ENCODE assay signal across 13 cellular contexts in the genomic region with DNA sequence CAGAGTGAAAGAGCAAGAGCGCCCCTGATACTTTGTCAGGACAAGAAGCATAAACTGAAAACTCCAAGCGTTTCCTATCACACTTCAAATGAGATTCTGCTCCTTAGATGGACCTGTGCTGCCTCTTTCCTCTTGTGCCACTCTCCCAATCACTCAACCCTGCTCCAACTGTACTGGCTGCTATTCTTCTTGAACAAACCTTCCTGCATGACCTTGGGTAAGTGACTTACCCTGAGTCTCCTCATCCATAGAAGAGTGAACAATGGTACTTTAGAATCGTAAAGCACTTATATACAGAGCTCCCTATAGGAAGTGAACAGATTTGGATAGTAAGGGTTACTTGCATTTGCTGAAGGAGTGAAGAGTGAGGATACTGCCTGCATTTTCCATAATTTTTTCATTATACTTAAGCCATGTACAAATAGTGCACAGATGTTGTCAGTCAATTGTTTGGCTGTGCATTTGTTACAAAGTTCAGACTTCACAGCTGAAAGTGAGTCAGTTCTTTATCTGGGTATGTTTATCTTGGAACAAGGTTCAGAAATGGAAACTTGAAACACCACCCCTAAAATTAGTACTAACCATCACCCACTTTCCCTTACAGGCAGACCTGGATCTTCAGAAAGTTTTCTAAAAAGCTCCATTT. TPM values are rescaled to one million over a fixed set of nuclear protein-coding genes. Genes with fewer than 3 reads are reported as not detected.
DNase-seq lines count a peak whose midpoint lies in the region; ATAC-seq and TF ChIP-seq lines count a peak whose summit lies in the region.
"Had no signal": no experiment of that assay in that cellular context is flagged by ENCODE, and none has a peak within 500 bp of the region (broad histone marks: within the 10 kb centered on the region; RNA-seq: fewer than 3 reads in every experiment).

No MANE protein-coding gene starts in this region.

- no peak overlapping the region for H3K4me3 ChIP-seq in body of pancreas
- no peak overlapping the region for H3K4me3 ChIP-seq in right cardiac atrium (ENCODE audit: low read length)
- H3K4me3 ChIP-seq: adrenal gland, suprapubic skin had no signal

- peaks cover 68% of the 10 kb centered on the region for H3K4me1 Mint-ChIP-seq in HFFc6 (ENCODE audit: low read depth)
- H3K4me1 Mint-ChIP-seq in stimulated activated effector memory CD8-positive, alpha-beta T cell treated with anti-CD3 and anti-CD28 coated beads, Interleukin-12 subunit alpha, Interleukin-12 subunit beta, amount 100 ng/mL, for 72 hours: peaks cover 12% of the 10 kb centered on the region

- peaks cover 48% of the 10 kb centered on the region for H3K36me3 Mint-ChIP-seq in HFFc6 (ENCODE audit: low read depth)
- H3K36me3 Mint-ChIP-seq in stimulated activated effector memory CD8-positive, alpha-beta T cell treated with anti-CD3 and anti-CD28 coated beads, Interleukin-12 subunit alpha, Interleukin-12 subunit beta, amount 100 ng/mL, for 72 hours: peaks cover 34% of the 10 kb centered on the region

- no peaks in the 10 kb centered on the region for H3K9me3 ChIP-seq in body of pancreas
- no peaks in the 10 kb centered on the region for H3K9me3 ChIP-seq in right cardiac atrium (ENCODE audit: control insufficient read depth, low read length)
- H3K9me3 ChIP-seq: adrenal gland, suprapubic skin had no signal

- H3K27ac ChIP-seq in body of pancreas (peak overlapping the region; percentile 38 to 88 (median 74)), right cardiac atrium (ENCODE audit: low read length) (peak overlapping the region; percentile 90)
- H3K27ac ChIP-seq: adrenal gland, suprapubic skin had no signal

- TF ChIP-seq CTCF in HFFc6 (IDR thresholded peaks at IDR 0.05) (no peak), body of pancreas (IDR thresholded peaks at IDR 0.05) (no peak)

- no peak overlapping the region for H3K4me3 Mint-ChIP-seq in HFFc6
- H3K4me3 Mint-ChIP-seq in stimulated activated effector memory CD8-positive, alpha-beta T cell treated with anti-CD3 and anti-CD28 coated beads, Interleukin-12 subunit alpha, Interleukin-12 subunit beta, amount 100 ng/mL, for 72 hours: no peak overlapping the region
- H3K4me3 Mint-ChIP-seq: activated CD4-positive, alpha-beta T cell treated with anti-CD3 and anti-CD28 coated beads, Interleukin-2, amount 10 ng/mL, durations not matched to agents 24 days and 14 days had no signal

- H3K4me1 ChIP-seq in body of pancreas (peaks cover 77% of the 10 kb centered on the region), right cardiac atrium (ENCODE audit: control insufficient read depth, insufficient read depth, low read length) (peaks cover 2% of the 10 kb centered on the region)

- H3K27me3 Mint-ChIP-seq in HFFc6 (ENCODE audit: insufficient read depth): no peaks in the 10 kb centered on the region
- H3K27me3 Mint-ChIP-seq: activated CD4-positive, alpha-beta T cell treated with anti-CD3 and anti-CD28 coated beads, Interleukin-2, amount 10 ng/mL, durations not matched to agents 24 days and 14 days had no signal

- ATAC-seq in body of pancreas: peak; percentile 89
- ATAC-seq in right cardiac atrium: peak; percentile 69 to 82
- no peak for ATAC-seq in stimulated activated effector memory CD8-positive, alpha-beta T cell treated with anti-CD3 and anti-CD28 coated beads, Interleukin-12 subunit alpha, Interleukin-12 subunit beta, amount 100 ng/mL, for 72 hours
- no peak for ATAC-seq in HG03432 (IDR thresholded peaks at IDR 0.05; ENCODE audit: unreplicated experiment)
- no peak for ATAC-seq in HG02885 (IDR thresholded peaks at IDR 0.05; ENCODE audit: poor library complexity, unreplicated experiment)

- H3K27me3 ChIP-seq in body of pancreas (no peaks in the 10 kb centered on the region), right cardiac atrium (ENCODE audit: control insufficient read depth, insufficient read depth) (no peaks in the 10 kb centered on the region)
- H3K27me3 ChIP-seq: adrenal gland, suprapubic skin had no signal

- peak overlapping the region; percentile 1; the same call in 1 of the 2 replicates for H3K27ac Mint-ChIP-seq in HFFc6
- H3K27ac Mint-ChIP-seq in stimulated activated effector memory CD8-positive, alpha-beta T cell treated with anti-CD3 and anti-CD28 coated beads, Interleukin-12 subunit alpha, Interleukin-12 subunit beta, amount 100 ng/mL, for 72 hours: peak overlapping the region; percentile 2
- H3K27ac Mint-ChIP-seq: activated CD4-positive, alpha-beta T cell treated with anti-CD3 and anti-CD28 coated beads, Interleukin-2, amount 10 ng/mL, durations not matched to agents 24 days and 14 days had no signal

- DNase-seq in HFFc6: no peak
- peak in 1 of 4 donors; percentile 60 for DNase-seq in body of pancreas
- DNase-seq in right cardiac atrium: no peak
- no peak for DNase-seq in stimulated activated effector memory CD8-positive, alpha-beta T cell treated with anti-CD3 and anti-CD28 coated beads, Interleukin-12 subunit alpha, Interleukin-12 subunit beta, amount 100 ng/mL, for 72 hours (ENCODE audit: low spot score in 2 of 2)
- no peak for DNase-seq in AG08395 (ENCODE audit: low spot score)
- DNase-seq: activated CD4-positive, alpha-beta T cell treated with anti-CD3 and anti-CD28 coated beads, Interleukin-2, amount 10 ng/mL, durations not matched to agents 24 days and 14 days; adrenal gland; foreskin melanocyte; NCI-H2029; SIG-M5 had no signal

- intact Hi-C loops in body of pancreas (cut with DNase I): no loop called here
- intact Hi-C loops in right cardiac atrium (cut with DNase I): no loop called here

- WGBS in body of pancreas, 2 donors: 45 to 51% methylated on average over 3 of the region's 3 CpGs
- WGBS in right cardiac atrium: 77% methylated on average over 3 of the region's 3 CpGs

- H3K9me3 Mint-ChIP-seq in HFFc6: no peaks in the 10 kb centered on the region
- no peaks in the 10 kb centered on the region for H3K9me3 Mint-ChIP-seq in stimulated activated effector memory CD8-positive, alpha-beta T cell treated with anti-CD3 and anti-CD28 coated beads, Interleukin-12 subunit alpha, Interleukin-12 subunit beta, amount 100 ng/mL, for 72 hours
- H3K9me3 Mint-ChIP-seq: activated CD4-positive, alpha-beta T cell treated with anti-CD3 and anti-CD28 coated beads, Interleukin-2, amount 10 ng/mL, durations not matched to agents 24 days and 14 days had no signal

- no peak for TF ChIP-seq POLR2A in body of pancreas (IDR thresholded peaks at IDR 0.05)

- H3K36me3 ChIP-seq in body of pancreas (replicated peaks in 1 of 2; ENCODE audit: insufficient read depth in 1 of 2, low read depth in 2 of 2): no peaks in the 10 kb centered on the region

RNA-seq across cellular contexts. Expression of a gene that starts 10.8 kb away (rescaled TPM):
- 1 to 10 TPM; 3.0 to 5.6 (median 5.1) TPM for total RNA-seq in HFFc6 (2021; fragmentation: NEBNext Ultra II Directional; extraction: Animal tissue kit (Norgen Biotek cat#: 25700))
- total RNA-seq in body of pancreas: 10 to 100 TPM; 24.1 to 32.9 TPM
- 10 to 100 TPM; 29.5 to 45.1 (median 38.8) TPM for total RNA-seq in right cardiac atrium
- 35.7 TPM for polyA plus RNA-seq in right cardiac atrium

RNA-seq across cellular contexts. Expression of a gene that starts 20.4 kb away (rescaled TPM):
- total RNA-seq in HFFc6 (2021; fragmentation: NEBNext Ultra II Directional; extraction: Animal tissue kit (Norgen Biotek cat#: 25700)): 100 to 1,000 TPM; 157 to 188 (median 167) TPM
- total RNA-seq in body of pancreas: 10 to 100 TPM; 27.4 to 33.5 TPM
- total RNA-seq in right cardiac atrium: 10 to 100 TPM; 55.4 to 69.9 (median 63.6) TPM
- 25.1 TPM for polyA plus RNA-seq in right cardiac atrium

Comparison
In these comparisons a context has a peak if more than half of its experiments do, and no peak if none do; other contexts are left out.
1. ATAC-seq: peak in body of pancreas (single experiment) and right cardiac atrium (2 of 2); none in stimulated activated effector memory CD8-positive, alpha-beta T cell treated with anti-CD3 and anti-CD28 coated beads, Interleukin-12 subunit alpha, Interleukin-12 subunit beta, amount 100 ng/mL, for 72 hours (single experiment), HG03432 (single experiment) and HG02885 (single experiment).